In the genomic region with DNA sequence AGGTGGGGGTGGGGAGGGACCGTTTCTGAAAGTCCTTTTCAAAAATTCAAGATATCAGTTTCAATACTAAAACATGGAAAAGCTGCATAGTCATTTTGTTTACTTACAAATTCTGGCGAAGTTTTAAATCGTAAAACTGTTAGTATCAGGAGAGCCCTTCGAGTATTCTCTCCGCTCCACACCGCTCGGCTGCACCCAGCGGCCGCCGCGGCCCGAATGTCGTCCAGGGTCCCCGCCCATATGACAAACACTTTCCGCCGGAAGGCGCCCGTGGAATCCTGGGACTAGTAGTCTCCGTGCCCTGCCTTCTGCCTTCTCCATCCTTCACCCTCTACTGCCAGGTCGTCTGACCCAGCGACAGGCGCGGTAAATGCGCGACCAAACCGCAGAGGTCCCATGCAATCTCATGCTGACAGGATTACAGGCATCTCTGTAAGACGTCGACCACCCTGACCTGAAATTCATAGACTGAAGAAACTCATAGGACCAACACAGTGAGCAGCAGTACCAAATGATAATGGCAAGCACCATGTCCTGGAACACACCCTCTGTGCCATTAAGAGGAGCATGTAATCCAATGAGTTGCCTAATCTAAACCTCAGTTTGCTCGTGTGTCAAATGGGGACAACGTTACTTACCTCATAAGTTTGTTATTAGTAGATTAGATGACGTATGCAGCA, we compare ENCODE assay signal across 1 cellular context.
TF ChIP-seq lines count a peak whose summit lies in the region.

TOR1AIP2 (minus strand) TSS at position 218 of the 680 bp plus-strand sequence. CDS start 25,138 bp downstream, outside the sequence.

TF ChIP-seq in K562, 482 proteins besides CTCF, POLR2A, EP300 and RAD21 (continued from another document and continues in another):
- TF ChIP-seq MYC (IDR thresholded peaks at IDR 0.05; ENCODE audit: low read depth, low read length), result peak; percentile 81
- TF ChIP-seq MYC (CRISPR knock-in tag; IDR thresholded peaks at IDR 0.05; ENCODE audit: borderline replicate concordance, low read depth), result no peak
- TF ChIP-seq CXXC5 (CRISPR knock-in tag; IDR thresholded peaks at IDR 0.05), result peak; percentile 80
- no peak; the same call in 1 of the 2 replicates for TF ChIP-seq ELF1 (tag; IDR thresholded peaks at IDR 0.05)
- TF ChIP-seq DEAF1 (CRISPR knock-in tag; IDR thresholded peaks at IDR 0.05), result 0 out of 2 replicates have a peak, but pooled peaks have one; percentile 28
- no peak for TF ChIP-seq PHF20 (IDR thresholded peaks at IDR 0.05; ENCODE audit: partially characterized antibody)
- no peak for TF ChIP-seq MCM7 (IDR thresholded peaks at IDR 0.05)
- TF ChIP-seq ADNP (tag; IDR thresholded peaks at IDR 0.05), result peak; percentile 83; the same call in 1 of the 2 replicates
- TF ChIP-seq TRIM24 (IDR thresholded peaks at IDR 0.05), result peak in 1 of 2 experiments; percentile 22; a peak in 2 of 4 replicates
- peak; percentile 98 for TF ChIP-seq RBFOX2 (IDR thresholded peaks at IDR 0.05; ENCODE audit: low read depth, low read length)
- TF ChIP-seq ZFX (CRISPR knock-in tag; IDR thresholded peaks at IDR 0.05), result peak; percentile 80
- peak; percentile 82; the same call in 1 of the 2 replicates for TF ChIP-seq ESRRA (IDR thresholded peaks at IDR 0.05; ENCODE audit: borderline replicate concordance, low read depth)
- TF ChIP-seq, protein P1, sequence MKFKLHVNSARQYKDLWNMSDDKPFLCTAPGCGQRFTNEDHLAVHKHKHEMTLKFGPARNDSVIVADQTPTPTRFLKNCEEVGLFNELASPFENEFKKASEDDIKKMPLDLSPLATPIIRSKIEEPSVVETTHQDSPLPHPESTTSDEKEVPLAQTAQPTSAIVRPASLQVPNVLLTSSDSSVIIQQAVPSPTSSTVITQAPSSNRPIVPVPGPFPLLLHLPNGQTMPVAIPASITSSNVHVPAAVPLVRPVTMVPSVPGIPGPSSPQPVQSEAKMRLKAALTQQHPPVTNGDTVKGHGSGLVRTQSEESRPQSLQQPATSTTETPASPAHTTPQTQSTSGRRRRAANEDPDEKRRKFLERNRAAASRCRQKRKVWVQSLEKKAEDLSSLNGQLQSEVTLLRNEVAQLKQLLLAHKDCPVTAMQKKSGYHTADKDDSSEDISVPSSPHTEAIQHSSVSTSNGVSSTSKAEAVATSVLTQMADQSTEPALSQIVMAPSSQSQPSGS (CRISPR knock-in tag; IDR thresholded peaks at IDR 0.05), result no peak
- no peak for TF ChIP-seq TOE1 (IDR thresholded peaks at IDR 0.05; ENCODE audit: borderline replicate concordance)
- TF ChIP-seq TOE1 (CRISPR knock-in tag; IDR thresholded peaks at IDR 0.05; ENCODE audit: borderline replicate concordance, low read depth), result peak; percentile 85; the same call in 1 of the 2 replicates
- TF ChIP-seq GABPA (tag; conservative IDR thresholded peaks at IDR 0.05; ENCODE audit: low read depth), result peak; percentile 97
- TF ChIP-seq HDAC8 (tag; IDR thresholded peaks at IDR 0.05), result no peak
- TF ChIP-seq DACH1 (IDR thresholded peaks at IDR 0.05; ENCODE audit: partially characterized antibody), result no peak
- TF ChIP-seq POLR2AphosphoS5 (IDR thresholded peaks at IDR 0.05; ENCODE audit: control insufficient read depth, insufficient read depth, low read depth, low read length), result peak; percentile 98
- TF ChIP-seq MTA1 (IDR thresholded peaks at IDR 0.05; ENCODE audit: borderline replicate concordance), result peak; percentile 91
- no peak for TF ChIP-seq GTF2B (IDR thresholded peaks at IDR 0.05; ENCODE audit: extremely low read depth, insufficient read length)
- TF ChIP-seq ZSCAN32 (CRISPR knock-in tag; IDR thresholded peaks at IDR 0.05), result no peak
- TF ChIP-seq FOXJ2 (tag; IDR thresholded peaks at IDR 0.05), result no peak
- TF ChIP-seq ATF1 (CRISPR knock-in tag; IDR thresholded peaks at IDR 0.05), result no peak
- TF ChIP-seq ATF1 (tag; IDR thresholded peaks at IDR 0.05), result peak; percentile 95
- TF ChIP-seq TGIF2 (CRISPR knock-in tag; IDR thresholded peaks at IDR 0.05), result no peak
- TF ChIP-seq POLR2AphosphoS2 (IDR thresholded peaks at IDR 0.05; ENCODE audit: low read length), result peak; percentile 91; the same call in 1 of the 2 replicates
- TF ChIP-seq CCNT2 (IDR thresholded peaks at IDR 0.05; ENCODE audit: borderline replicate concordance, extremely low read depth, insufficient read length, low read depth, low read length), result peak; percentile 72
- TF ChIP-seq PTTG1 (tag; IDR thresholded peaks at IDR 0.05; ENCODE audit: low read depth), result no peak
- no peak for TF ChIP-seq COPS2 (conservative IDR thresholded peaks at IDR 0.05)
- TF ChIP-seq, protein P2, sequence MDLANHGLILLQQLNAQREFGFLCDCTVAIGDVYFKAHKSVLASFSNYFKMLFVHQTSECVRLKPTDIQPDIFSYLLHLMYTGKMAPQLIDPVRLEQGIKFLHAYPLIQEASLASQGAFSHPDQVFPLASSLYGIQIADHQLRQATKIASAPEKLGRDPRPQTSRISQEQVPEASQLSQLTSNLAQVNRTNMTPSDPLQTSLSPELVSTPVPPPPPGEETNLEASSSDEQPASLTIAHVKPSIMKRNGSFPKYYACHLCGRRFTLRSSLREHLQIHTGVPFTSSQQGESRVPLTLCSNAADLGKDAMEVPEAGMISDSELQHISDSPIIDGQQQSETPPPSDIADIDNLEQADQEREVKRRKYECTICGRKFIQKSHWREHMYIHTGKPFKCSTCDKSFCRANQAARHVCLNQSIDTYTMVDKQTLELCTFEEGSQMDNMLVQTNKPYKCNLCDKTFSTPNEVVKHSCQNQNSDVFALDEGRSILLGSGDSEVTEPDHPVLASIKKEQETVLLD (IDR thresholded peaks at IDR 0.05), result peak; percentile 62; the same call in 1 of the 2 replicates
- TF ChIP-seq, protein P3, sequence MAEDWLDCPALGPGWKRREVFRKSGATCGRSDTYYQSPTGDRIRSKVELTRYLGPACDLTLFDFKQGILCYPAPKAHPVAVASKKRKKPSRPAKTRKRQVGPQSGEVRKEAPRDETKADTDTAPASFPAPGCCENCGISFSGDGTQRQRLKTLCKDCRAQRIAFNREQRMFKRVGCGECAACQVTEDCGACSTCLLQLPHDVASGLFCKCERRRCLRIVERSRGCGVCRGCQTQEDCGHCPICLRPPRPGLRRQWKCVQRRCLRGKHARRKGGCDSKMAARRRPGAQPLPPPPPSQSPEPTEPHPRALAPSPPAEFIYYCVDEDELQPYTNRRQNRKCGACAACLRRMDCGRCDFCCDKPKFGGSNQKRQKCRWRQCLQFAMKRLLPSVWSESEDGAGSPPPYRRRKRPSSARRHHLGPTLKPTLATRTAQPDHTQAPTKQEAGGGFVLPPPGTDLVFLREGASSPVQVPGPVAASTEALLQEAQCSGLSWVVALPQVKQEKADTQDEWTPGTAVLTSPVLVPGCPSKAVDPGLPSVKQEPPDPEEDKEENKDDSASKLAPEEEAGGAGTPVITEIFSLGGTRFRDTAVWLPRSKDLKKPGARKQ (CRISPR knock-in tag; IDR thresholded peaks at IDR 0.05), result no peak
- TF ChIP-seq RBM34 (IDR thresholded peaks at IDR 0.05; ENCODE audit: borderline replicate concordance, insufficient read depth, low read length), result no peak
- TF ChIP-seq HNRNPL (IDR thresholded peaks at IDR 0.05; ENCODE audit: low read depth, low read length), result 0 out of 2 replicates have a peak, but pooled peaks have one; percentile 36
- peak; percentile 93 for TF ChIP-seq ETS1 (conservative IDR thresholded peaks at IDR 0.05; ENCODE audit: control insufficient read depth, low read depth, low read length)
- TF ChIP-seq, protein P4, sequence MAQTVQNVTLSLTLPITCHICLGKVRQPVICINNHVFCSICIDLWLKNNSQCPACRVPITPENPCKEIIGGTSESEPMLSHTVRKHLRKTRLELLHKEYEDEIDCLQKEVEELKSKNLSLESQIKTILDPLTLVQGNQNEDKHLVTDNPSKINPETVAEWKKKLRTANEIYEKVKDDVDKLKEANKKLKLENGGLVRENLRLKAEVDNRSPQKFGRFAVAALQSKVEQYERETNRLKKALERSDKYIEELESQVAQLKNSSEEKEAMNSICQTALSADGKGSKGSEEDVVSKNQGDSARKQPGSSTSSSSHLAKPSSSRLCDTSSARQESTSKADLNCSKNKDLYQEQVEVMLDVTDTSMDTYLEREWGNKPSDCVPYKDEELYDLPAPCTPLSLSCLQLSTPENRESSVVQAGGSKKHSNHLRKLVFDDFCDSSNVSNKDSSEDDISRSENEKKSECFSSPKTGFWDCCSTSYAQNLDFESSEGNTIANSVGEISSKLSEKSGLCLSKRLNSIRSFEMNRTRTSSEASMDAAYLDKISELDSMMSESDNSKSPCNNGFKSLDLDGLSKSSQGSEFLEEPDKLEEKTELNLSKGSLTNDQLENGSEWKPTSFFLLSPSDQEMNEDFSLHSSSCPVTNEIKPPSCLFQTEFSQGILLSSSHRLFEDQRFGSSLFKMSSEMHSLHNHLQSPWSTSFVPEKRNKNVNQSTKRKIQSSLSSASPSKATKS (CRISPR knock-in tag; IDR thresholded peaks at IDR 0.05), result no peak
- peak; percentile 62 to 76; a peak in 3 of 4 replicates for TF ChIP-seq TBL1XR1 (IDR thresholded peaks at IDR 0.05; ENCODE audit: low read length in 2 of 2)
- TF ChIP-seq KDM5B (IDR thresholded peaks at IDR 0.05; ENCODE audit: insufficient replicate concordance, low read depth, low read length), result peak; percentile 98
- no peak for TF ChIP-seq ZNF584 (CRISPR knock-in tag; IDR thresholded peaks at IDR 0.05; ENCODE audit: low read depth)
- TF ChIP-seq PHF8 (IDR thresholded peaks at IDR 0.05; ENCODE audit: borderline replicate concordance, low read length), result peak; percentile 93
- TF ChIP-seq HOXB6 (CRISPR knock-in tag; IDR thresholded peaks at IDR 0.05; ENCODE audit: borderline replicate concordance), result no peak; the same call in 1 of the 2 replicates
- peak; percentile 71 for TF ChIP-seq ARID4B (CRISPR knock-in tag; IDR thresholded peaks at IDR 0.05)
- TF ChIP-seq, protein P5, sequence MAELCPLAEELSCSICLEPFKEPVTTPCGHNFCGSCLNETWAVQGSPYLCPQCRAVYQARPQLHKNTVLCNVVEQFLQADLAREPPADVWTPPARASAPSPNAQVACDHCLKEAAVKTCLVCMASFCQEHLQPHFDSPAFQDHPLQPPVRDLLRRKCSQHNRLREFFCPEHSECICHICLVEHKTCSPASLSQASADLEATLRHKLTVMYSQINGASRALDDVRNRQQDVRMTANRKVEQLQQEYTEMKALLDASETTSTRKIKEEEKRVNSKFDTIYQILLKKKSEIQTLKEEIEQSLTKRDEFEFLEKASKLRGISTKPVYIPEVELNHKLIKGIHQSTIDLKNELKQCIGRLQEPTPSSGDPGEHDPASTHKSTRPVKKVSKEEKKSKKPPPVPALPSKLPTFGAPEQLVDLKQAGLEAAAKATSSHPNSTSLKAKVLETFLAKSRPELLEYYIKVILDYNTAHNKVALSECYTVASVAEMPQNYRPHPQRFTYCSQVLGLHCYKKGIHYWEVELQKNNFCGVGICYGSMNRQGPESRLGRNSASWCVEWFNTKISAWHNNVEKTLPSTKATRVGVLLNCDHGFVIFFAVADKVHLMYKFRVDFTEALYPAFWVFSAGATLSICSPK (IDR thresholded peaks at IDR 0.05; ENCODE audit: borderline replicate concordance), result no peak
- TF ChIP-seq KLF1 (tag; IDR thresholded peaks at IDR 0.05), result 0 out of 2 replicates have a peak, but pooled peaks have one; percentile 23
